Comparison of ENCODE assay signal across 8 cellular contexts in genomic region chr10:121927841-121928527, GRCh38.
DNase-seq lines count a peak whose midpoint lies in the region; ATAC-seq lines count a peak whose summit lies in the region.

ATE1 (minus strand) TSS chr10:121928031; CDS start chr10:121927949, 82 bp downstream.

- no peaks in the 10 kb centered on the region for H3K27me3 Mint-ChIP-seq in effector memory CD8-positive, alpha-beta T cell
- no peaks in the 10 kb centered on the region for H3K27me3 Mint-ChIP-seq in memory B cell

- no peaks in the 10 kb centered on the region for H3K9me3 Mint-ChIP-seq in effector memory CD8-positive, alpha-beta T cell
- no peaks in the 10 kb centered on the region for H3K9me3 Mint-ChIP-seq in memory B cell

- DNase-seq in CMK (ENCODE audit: low read depth) = peak; percentile 65
- DNase-seq in HS-27A (ENCODE audit: low read depth) = peak; percentile 54
- DNase-seq in NOMO-1 treated with DMSO at 0.1 percent for 48 hours (lab: John Stamatoyannopoulos, UW; ENCODE audit: unreplicated experiment) = peak; percentile 85
- peak; percentile 61 to 65 (median 62) for DNase-seq in activated CD8-positive, alpha-beta memory T cell treated with anti-CD3 and anti-CD28 coated beads for 48 hours (ENCODE audit: low read depth in 2 of 3, low spot score in 2 of 3)
- DNase-seq in effector memory CD8-positive, alpha-beta T cell = peak; percentile 71 to 79 (median 76)
- peak; percentile 78 to 79 for DNase-seq in memory B cell (ENCODE audit: low spot score in 2 of 2)
- peak; percentile 59 for DNase-seq in stimulated activated CD8-positive, alpha-beta memory T cell treated with anti-CD3 and anti-CD28 coated beads, Interleukin-12 subunit alpha, Interleukin-12 subunit beta, amount 100 ng/mL, for 1 hour (ENCODE audit: low read depth)

- peaks cover 20% of the 10 kb centered on the region for H3K36me3 Mint-ChIP-seq in effector memory CD8-positive, alpha-beta T cell (ENCODE audit: insufficient read depth)
- H3K36me3 Mint-ChIP-seq in memory B cell = peaks cover under 1% of the 10 kb centered on the region

- peak within 1 kb of the TSS; percentile 86 for H3K4me3 Mint-ChIP-seq in effector memory CD8-positive, alpha-beta T cell
- peak within 1 kb of the TSS; percentile 96 for H3K4me3 Mint-ChIP-seq in memory B cell

- ATAC-seq in GM19467 (IDR thresholded peaks at IDR 0.05; ENCODE audit: unreplicated experiment) = peak; percentile 84
- ATAC-seq in effector memory CD8-positive, alpha-beta T cell (replicated peaks) = peak; percentile 94
- ATAC-seq in memory B cell (ENCODE audit: low read depth) = peak; percentile 95

- peaks cover 15 to 29% of the 10 kb centered on the region in 2 donors for H3K4me1 Mint-ChIP-seq in effector memory CD8-positive, alpha-beta T cell (ENCODE audit: low read depth in 2 of 2)
- H3K4me1 Mint-ChIP-seq in memory B cell = peaks cover 15% of the 10 kb centered on the region

- H3K27ac Mint-ChIP-seq in effector memory CD8-positive, alpha-beta T cell = peak within 1 kb of the TSS; percentile 91 to 92
- peak within 1 kb of the TSS; percentile 96 for H3K27ac Mint-ChIP-seq in memory B cell

Comparison
In these comparisons a context has a peak if more than half of its experiments do, and no peak if none do; other contexts are left out.
1. Peak in every context shown above with its lines: DNase-seq and ATAC-seq.